8 cellular contexts compared by ENCODE assay signal in genomic region chr11:112226062-112226921, GRCh38. TPM values are rescaled to one million over a fixed set of nuclear protein-coding genes. Genes with fewer than 3 reads are reported as not detected.
DNase-seq lines count a peak whose midpoint lies in the region; ATAC-seq and TF ChIP-seq lines count a peak whose summit lies in the region.

TSS of gene PTS (plus strand) at chr11:112226428. CDS start at chr11:112226444, 16 bp downstream.

- peak within 1 kb of the TSS; percentile 100 for H2BK120ac ChIP-seq in IMR-90 (ENCODE audit: low read depth, low read length)

- H3K56ac ChIP-seq in IMR-90 (ENCODE audit: extremely low read depth, insufficient read depth, low read length): peak within 1 kb of the TSS; percentile 94

- H2BK5ac ChIP-seq in IMR-90 (ENCODE audit: low read depth, low read length, poor library complexity, severe bottlenecking): peak within 1 kb of the TSS; percentile 99

- peak within 1 kb of the TSS; percentile 99 for H4K91ac ChIP-seq in IMR-90 (ENCODE audit: insufficient read depth, low read depth, low read length)

- dilution Hi-C loops in IMR-90 (cut with HindIII; ENCODE audit: low sequenced_read_pairs, unreplicated experiment): no loop called here

- H3K27ac ChIP-seq in IMR-90 (ENCODE audit: insufficient read depth, low read length) (peak within 1 kb of the TSS; percentile 98), PC-9 (peak within 1 kb of the TSS; percentile 76)

- intact Hi-C loops in IMR-90 (cut with micrococcal nuclease) (loop anchor here (2.0 to 10.0 kb wide), 3 partner anchors 41 to 351 kb away; partner anchors contain the start of genes ALG9, CFAP68 and FDXACB1), PC-9 (cut with micrococcal nuclease; ENCODE audit: unreplicated experiment) (loop anchor here (2.0 to 10.0 kb wide), 2 partner anchors 55 to 359 kb away; no protein-coding TSS in a partner anchor)

- H3K4me1 ChIP-seq in IMR-90 (ENCODE audit: control insufficient read depth, insufficient read depth, low read length) (peaks cover 16% of the 10 kb centered on the region), PC-9 (replicated peaks; ENCODE audit: insufficient read depth) (peaks cover 17% of the 10 kb centered on the region), mucosa of stomach (ENCODE audit: control insufficient read depth, insufficient read depth, low read length) (peaks cover 8% of the 10 kb centered on the region)

- peak; percentile 93 for TF ChIP-seq POLR2A in IMR-90 (IDR thresholded peaks at IDR 0.05; ENCODE audit: low read depth, low read length)

- peaks cover 4% of the 10 kb centered on the region; the same call in 1 of the 2 replicates for H3K36me3 ChIP-seq in IMR-90 (ENCODE audit: control insufficient read depth, insufficient read depth, low read length)
- H3K36me3 ChIP-seq in PC-9 (ENCODE audit: low read depth): peaks cover 24% of the 10 kb centered on the region
- H3K36me3 ChIP-seq in mucosa of stomach (ENCODE audit: control insufficient read depth, insufficient read depth, low read length): no peaks in the 10 kb centered on the region

- DNase-seq in DMS153 (lab: John Stamatoyannopoulos, UW): peak; percentile 47
- peak; percentile 82 for DNase-seq in IMR-90
- peak; percentile 82 to 83 for DNase-seq in PC-9
- peak; percentile 84 for DNase-seq in activated T-cell treated with anti-CD3 and anti-CD28 coated beads, Interleukin-2, amount 50 U/mL, for 1 hour
- DNase-seq in epithelial cell of proximal tubule (ENCODE audit: low read depth): peak; percentile 46
- DNase-seq in stimulated activated CD8-positive, alpha-beta memory T cell treated with anti-CD3 and anti-CD28 coated beads, Interleukin-4, amount 100 ng/mL, for 48 hours: peak; percentile 85

- BruUV-seq in IMR-90 (replicated peaks; lab: Mats Ljungman, UMichigan) (no TSS peak), PC-9 (replicated peaks; lab: Mats Ljungman, UMichigan) (no TSS peak)

- H3K27me3 ChIP-seq in IMR-90 (ENCODE audit: control insufficient read depth, insufficient read depth, low read length) (no peaks in the 10 kb centered on the region), PC-9 (ENCODE audit: insufficient read depth, low read depth) (no peaks in the 10 kb centered on the region), mucosa of stomach (ENCODE audit: control insufficient read depth, insufficient read depth, low read length) (no peaks in the 10 kb centered on the region)

- H3K9me3 ChIP-seq in IMR-90 (ENCODE audit: control insufficient read depth, insufficient read depth, low read length) (no peaks in the 10 kb centered on the region), PC-9 (ENCODE audit: insufficient read depth, low read depth) (no peaks in the 10 kb centered on the region), mucosa of stomach (ENCODE audit: control insufficient read depth, low read length) (no peaks in the 10 kb centered on the region)

- peak within 1 kb of the TSS; percentile 99 for H2AK9ac ChIP-seq in IMR-90 (replicated peaks; ENCODE audit: low read depth, low read length, poor library complexity)

- POLR2A ChIA-PET in IMR-90 (lab: Charles Lee; ENCODE audit: unreplicated experiment): no interaction called here
- POLR2A ChIA-PET in PC-9 (lab: Charles Lee; ENCODE audit: unreplicated experiment): interaction anchor here (0.5 to 0.7 kb wide), 2 partner anchors 236 to 616 kb away, joined by 4 to 5 read pairs; no protein-coding TSS in a partner anchor

- H3K79me2 ChIP-seq in PC-9 (ENCODE audit: low read depth): peaks cover 32% of the 10 kb centered on the region

- TF ChIP-seq CTCF in IMR-90 (conservative IDR thresholded peaks at IDR 0.05; ENCODE audit: low read depth, low read length) (no peak), PC-9 (conservative IDR thresholded peaks at IDR 0.05) (no peak), epithelial cell of proximal tubule (conservative IDR thresholded peaks at IDR 0.05; ENCODE audit: low read depth, low read length) (no peak)

- TF ChIP-seq RAD21 in IMR-90 (IDR thresholded peaks at IDR 0.05; ENCODE audit: low read length): no peak

- H3K79me1 ChIP-seq in IMR-90 (ENCODE audit: low read depth in 1 of 2, low read length in 2 of 2): peaks cover 24 to 40% of the 10 kb centered on the region in 2 experiments

- no peaks in the 10 kb centered on the region; the same call in 1 of the 2 replicates for H3K9me1 ChIP-seq in IMR-90 (ENCODE audit: insufficient read depth, low read length)

- peak within 1 kb of the TSS; percentile 98 for H3K18ac ChIP-seq in IMR-90 (ENCODE audit: low read depth, low read length)

- peak within 1 kb of the TSS; percentile 93 for H3K4me3 ChIP-seq in IMR-90 (ENCODE audit: insufficient read depth, low read depth, low read length)
- peak within 1 kb of the TSS; percentile 98 for H3K4me3 ChIP-seq in PC-9
- peak within 1 kb of the TSS; percentile 78 for H3K4me3 ChIP-seq in epithelial cell of proximal tubule (ENCODE audit: low read depth, low read length)
- H3K4me3 ChIP-seq in mucosa of stomach (ENCODE audit: low read length): peak within 1 kb of the TSS; percentile 99

- H4K8ac ChIP-seq in IMR-90 (ENCODE audit: low read depth in 2 of 2, low read length in 2 of 2): peak within 1 kb of the TSS; percentile 86 to 100

- peak within 1 kb of the TSS; percentile 100 for H3K14ac ChIP-seq in IMR-90 (replicated peaks; ENCODE audit: low read depth, low read length)

- ATAC-seq in GM21529 (IDR thresholded peaks at IDR 0.05; ENCODE audit: unreplicated experiment) (peak; percentile 95), IMR-90 (ENCODE audit: low read depth) (peak; percentile 94)

- peak within 1 kb of the TSS; percentile 99 for H2BK15ac ChIP-seq in IMR-90 (ENCODE audit: low read depth, low read length)

- H4K5ac ChIP-seq in IMR-90 (ENCODE audit: low read depth, low read length): peak within 1 kb of the TSS; percentile 100

- 0% methylated on average over 34 of the region's 74 CpGs; no CpG with 5 or more reads in 1 of the 2 experiments for WGBS in IMR-90 (ENCODE audit: extremely low coverage in 2 of 2, insufficient read length in 1 of 2), 2 experiments

- peak within 1 kb of the TSS; percentile 100 for H2AFZ ChIP-seq in IMR-90 (replicated peaks; ENCODE audit: low read length, poor library complexity)
- peak within 1 kb of the TSS; percentile 95 for H2AFZ ChIP-seq in PC-9

- peak within 1 kb of the TSS; percentile 100 for H3K4ac ChIP-seq in IMR-90 (ENCODE audit: low read depth, low read length)

- H3K9ac ChIP-seq in IMR-90 (ENCODE audit: low read depth, low read length): peak within 1 kb of the TSS; percentile 98
- peak within 1 kb of the TSS; percentile 95 for H3K9ac ChIP-seq in mucosa of stomach (ENCODE audit: low read length)

- H3K4me2 ChIP-seq in IMR-90 (ENCODE audit: low read depth, low read length): peak within 1 kb of the TSS; percentile 98
- H3K4me2 ChIP-seq in PC-9: peak within 1 kb of the TSS; percentile 96

- H3F3A ChIP-seq in PC-9 (ENCODE audit: insufficient read depth, low read depth): no peaks in the 10 kb centered on the region

- peaks cover 6% of the 10 kb centered on the region; the same call in 1 of the 2 replicates for H4K20me1 ChIP-seq in IMR-90 (ENCODE audit: insufficient read depth, low read length)
- no peaks in the 10 kb centered on the region for H4K20me1 ChIP-seq in PC-9 (ENCODE audit: insufficient read depth)

- H3K9me2 ChIP-seq in PC-9 (ENCODE audit: insufficient read depth): no peaks in the 10 kb centered on the region

- in situ Hi-C loops in IMR-90 (cut with MboI; ENCODE audit: low sequenced_read_pairs): loop anchor here (10.0 kb wide), 2 partner anchors 139 to 1059 kb away; no protein-coding TSS in a partner anchor

- H2AK5ac ChIP-seq in IMR-90 (ENCODE audit: low read depth, low read length): peak within 1 kb of the TSS; percentile 97

- H3K23ac ChIP-seq in IMR-90 (ENCODE audit: low read depth, low read length): peak within 1 kb of the TSS; percentile 98

- H2BK20ac ChIP-seq in IMR-90 (ENCODE audit: low read depth, low read length): peak within 1 kb of the TSS; percentile 97

- CTCF ChIA-PET in IMR-90 (lab: Yijun Ruan, JAX) (interaction anchor here (1.1 to 1.3 kb wide), 2 partner anchors 53 to 54 kb away, joined by 4 read pairs; no protein-coding TSS in a partner anchor), PC-9 (lab: Charles Lee) (interaction anchor here (0.7 kb wide), 1 partner anchor 635 kb away, joined by 7 read pairs; no protein-coding TSS in a partner anchor)

TF ChIP-seq in IMR-90, 13 proteins besides CTCF, POLR2A, EP300 and RAD21:
- peak; percentile 72; the same call in 1 of the 2 replicates for TF ChIP-seq MAZ (IDR thresholded peaks at IDR 0.05; ENCODE audit: borderline replicate concordance, low read depth, low read length)
- TF ChIP-seq USF2 (IDR thresholded peaks at IDR 0.05; ENCODE audit: low read depth, low read length): no peak

RNA-seq across cellular contexts. Expression of gene PTS, which starts in this region (rescaled TPM):
- total RNA-seq in IMR-90 (2012; rRNA removed) (21.0 and 63.6 TPM in 2 replicates), PC-9 (2021) (37.6 and 43.0 TPM in 2 replicates), epithelial cell of proximal tubule (53.6 and 57.2 TPM in 2 replicates)
- polyA plus RNA-seq in IMR-90 (2012; rRNA removed): 50.7 and 51.8 TPM in 2 replicates
- 17.3 and 17.8 TPM in 2 replicates for polyA plus RNA-seq in IMR-90 (2012; cell fraction: cytosol; rRNA removed)
- 8.7 and 72.6 TPM in 2 replicates for polyA plus RNA-seq in IMR-90 (2012; cell fraction: nucleus; rRNA removed; ENCODE audit: low replicate concordance)

Comparison
In these comparisons a context has a peak if more than half of its experiments do, and no peak if none do; other contexts are left out.
1. Peak in every context shown above with its lines: DNase-seq, ATAC-seq, H3K4me3 ChIP-seq and H3K27ac ChIP-seq.